In the genomic region with DNA sequence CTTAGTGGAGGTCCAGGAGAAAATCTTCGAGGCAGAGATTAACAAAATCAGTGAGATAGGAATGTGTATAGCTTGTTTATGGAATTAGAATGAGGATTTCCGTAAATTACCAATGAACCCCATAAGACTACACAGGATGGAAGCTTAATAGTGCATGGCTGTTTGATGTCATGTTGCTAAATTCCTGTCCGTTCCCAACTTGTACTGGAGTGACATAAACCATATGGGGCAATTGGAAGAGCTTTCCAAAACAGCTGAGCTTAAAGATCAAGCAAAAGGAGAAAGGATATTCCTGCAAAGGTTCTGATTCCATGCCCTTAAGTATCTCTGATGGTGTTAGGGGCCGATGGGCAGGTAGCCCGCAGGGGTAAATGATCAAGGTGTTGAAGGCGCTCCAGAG, we compare ENCODE assay signal across 19 cellular contexts. TPM values are rescaled to one million over a fixed set of nuclear protein-coding genes. Genes with fewer than 3 reads are reported as not detected.
DNase-seq lines count a peak whose midpoint lies in the region; ATAC-seq, FAIRE-seq and TF ChIP-seq lines count a peak whose summit lies in the region.
"Had no signal": no experiment of that assay in that cellular context is flagged by ENCODE, and none has a peak within 500 bp of the region (broad histone marks: within the 10 kb centered on the region; RNA-seq: fewer than 3 reads in every experiment).

No MANE protein-coding gene starts in this region.

- no peak overlapping the region for H3K4me3 Mint-ChIP-seq in CD8-positive, alpha-beta T cell
- peak overlapping the region; percentile 6 for H3K4me3 Mint-ChIP-seq in endothelial cell (ENCODE audit: unreplicated experiment)
- no peak overlapping the region for H3K4me3 Mint-ChIP-seq in stimulated activated effector memory CD8-positive, alpha-beta T cell treated with anti-CD3 and anti-CD28 coated beads, Interleukin-12 subunit alpha, Interleukin-12 subunit beta, amount 100 ng/mL, for 72 hours
- H3K4me3 Mint-ChIP-seq: B cell; CD4-positive, alpha-beta memory T cell had no signal

- no peak for TF ChIP-seq CTCF in CD8-positive, alpha-beta T cell (IDR thresholded peaks at IDR 0.05)
- no peak for TF ChIP-seq CTCF in GM12878 (IDR thresholded peaks at IDR 0.05 in 2 of 3, conservative IDR thresholded peaks at IDR 0.05 in 1 of 3; ENCODE audit: control insufficient read depth in 2 of 3, extremely low read depth in 1 of 3, insufficient read depth in 1 of 3, low read depth in 3 of 3, low read length in 3 of 3)
- TF ChIP-seq CTCF in endothelial cell (IDR thresholded peaks at IDR 0.05; ENCODE audit: unreplicated experiment), result no peak

- no peak for TF ChIP-seq RAD21 in GM12878 (IDR thresholded peaks at IDR 0.05; ENCODE audit: insufficient read depth, low read depth, low read length)

- in situ Hi-C loops in GM12878 (cut with MboI), result no loop called here

- H3K9me3 Mint-ChIP-seq in CD8-positive, alpha-beta T cell, result peaks cover 3% of the 10 kb centered on the region
- H3K9me3 Mint-ChIP-seq in endothelial cell (ENCODE audit: unreplicated experiment), result no peaks in the 10 kb centered on the region
- no peaks in the 10 kb centered on the region for H3K9me3 Mint-ChIP-seq in stimulated activated effector memory CD8-positive, alpha-beta T cell treated with anti-CD3 and anti-CD28 coated beads, Interleukin-12 subunit alpha, Interleukin-12 subunit beta, amount 100 ng/mL, for 72 hours

- H3K4me3 ChIP-seq in CD8-positive, alpha-beta T cell (ENCODE audit: low read depth, low read length), result no peak overlapping the region
- H3K4me3 ChIP-seq in GM12878, result no peak overlapping the region
- H3K4me3 ChIP-seq: GM23248 had no signal

- no peaks in the 10 kb centered on the region for H3K27me3 ChIP-seq in CD8-positive, alpha-beta T cell (ENCODE audit: insufficient read depth, low read length)
- H3K27me3 ChIP-seq in GM12878 (replicated peaks in 1 of 2; ENCODE audit: control insufficient read depth in 2 of 2, insufficient read depth in 2 of 2, low read length in 1 of 2), result no peaks in the 10 kb centered on the region

- H3K79me2 ChIP-seq in GM12878 (ENCODE audit: control insufficient read depth, insufficient read depth, low read length), result no peaks in the 10 kb centered on the region

- H3K4me2 ChIP-seq in GM12878 (ENCODE audit: control insufficient read depth, insufficient read depth), result no peak overlapping the region

- no peak for FAIRE-seq in GM12878 (lab: Jason Lieb, UNC)
- FAIRE-seq: A204.1, D721Med, H54 had no signal

- intact Hi-C loops in CD8-positive, alpha-beta T cell (cut with DNase I, micrococcal nuclease), result no loop called here
- intact Hi-C loops in GM12878 (cut with micrococcal nuclease; ENCODE audit: unreplicated experiment), result no loop called here

- peak overlapping the region; percentile 38 for H3K27ac Mint-ChIP-seq in CD8-positive, alpha-beta T cell
- H3K27ac Mint-ChIP-seq in endothelial cell (ENCODE audit: unreplicated experiment), result no peak overlapping the region
- peak overlapping the region; percentile 54 for H3K27ac Mint-ChIP-seq in stimulated activated effector memory CD8-positive, alpha-beta T cell treated with anti-CD3 and anti-CD28 coated beads, Interleukin-12 subunit alpha, Interleukin-12 subunit beta, amount 100 ng/mL, for 72 hours
- H3K27ac Mint-ChIP-seq: B cell had no signal

- RAD21 ChIA-PET in GM12878 (lab: Charles Lee; ENCODE audit: unreplicated experiment), result interaction anchor here (1.8 kb wide), 1 partner anchor 10 kb away, joined by 5 read pairs; no protein-coding TSS in a partner anchor

- WGBS in GM12878 (ENCODE audit: insufficient coverage, insufficient replicate concordance, low lambda C conversion rate, missing lambda C conversion rate), result 96% methylated on average over 6 of the region's 6 CpGs

- no peaks in the 10 kb centered on the region for H3K4me1 ChIP-seq in CD8-positive, alpha-beta T cell (ENCODE audit: insufficient read depth, low read length)
- no peaks in the 10 kb centered on the region for H3K4me1 ChIP-seq in GM12878 (ENCODE audit: control insufficient read depth, insufficient read depth, low read length)

- no peak overlapping the region for H2AFZ ChIP-seq in GM12878 (ENCODE audit: control insufficient read depth, low read depth, low read length)
- H2AFZ ChIP-seq: GM23248 had no signal

- DNase-seq in CD8-positive, alpha-beta T cell, result no peak
- DNase-seq in GM12878 (ENCODE audit: low read depth, low spot score) (no peak), endothelial cell (ENCODE audit: low spot score) (no peak), DMS153 (lab: John Stamatoyannopoulos, UW) (no peak)
- DNase-seq in stimulated activated effector memory CD8-positive, alpha-beta T cell treated with anti-CD3 and anti-CD28 coated beads, Interleukin-12 subunit alpha, Interleukin-12 subunit beta, amount 100 ng/mL, for 72 hours (ENCODE audit: low spot score in 2 of 2), result no peak
- DNase-seq: CD4-positive, alpha-beta memory T cell; COR-L47; DND-41; GDM1; GM23248 had no signal

- no peaks in the 10 kb centered on the region for H3K9me3 ChIP-seq in CD8-positive, alpha-beta T cell (ENCODE audit: low read length)
- H3K9me3 ChIP-seq in GM12878 (replicated peaks; ENCODE audit: control insufficient read depth, insufficient read depth, low read length), result no peaks in the 10 kb centered on the region; the same call in 2 of the 3 replicates

- POLR2A ChIA-PET in CD8-positive, alpha-beta T cell (lab: Charles Lee), result no interaction called here
- POLR2A ChIA-PET in GM12878 (lab: Charles Lee), result interaction anchor here (0.6 to 1.1 kb wide), 3 partner anchors 17 to 1452 kb away, joined by 3 read pairs; partner anchors contain the start of gene GLE1

- H3K36me3 ChIP-seq in CD8-positive, alpha-beta T cell (ENCODE audit: insufficient read depth, low read length), result peaks cover 46% of the 10 kb centered on the region
- peaks cover 6 to 26% of the 10 kb centered on the region in 2 experiments for H3K36me3 ChIP-seq in GM12878 (ENCODE audit: control insufficient read depth in 2 of 2, insufficient read depth in 2 of 2, low read length in 1 of 2)

- H3K4me1 Mint-ChIP-seq in CD8-positive, alpha-beta T cell (ENCODE audit: low read depth), result no peaks in the 10 kb centered on the region
- H3K4me1 Mint-ChIP-seq in endothelial cell (ENCODE audit: unreplicated experiment), result peaks cover 14% of the 10 kb centered on the region
- no peaks in the 10 kb centered on the region for H3K4me1 Mint-ChIP-seq in stimulated activated effector memory CD8-positive, alpha-beta T cell treated with anti-CD3 and anti-CD28 coated beads, Interleukin-12 subunit alpha, Interleukin-12 subunit beta, amount 100 ng/mL, for 72 hours
- H3K4me1 Mint-ChIP-seq: B cell had no signal

- TF ChIP-seq EP300 in GM12878 (IDR thresholded peaks at IDR 0.05; ENCODE audit: borderline replicate concordance in 1 of 2, control insufficient read depth in 1 of 2, low read depth in 2 of 2, low read length in 2 of 2), result no peak

- H3K27me3 Mint-ChIP-seq in CD8-positive, alpha-beta T cell (ENCODE audit: low read depth), result no peaks in the 10 kb centered on the region
- no peaks in the 10 kb centered on the region for H3K27me3 Mint-ChIP-seq in endothelial cell (ENCODE audit: unreplicated experiment)
- H3K27me3 Mint-ChIP-seq: B cell; CD4-positive, alpha-beta memory T cell had no signal

- H3K36me3 Mint-ChIP-seq in CD8-positive, alpha-beta T cell, result peaks cover 70% of the 10 kb centered on the region
- peaks cover 43% of the 10 kb centered on the region for H3K36me3 Mint-ChIP-seq in endothelial cell (ENCODE audit: low read depth, unreplicated experiment)
- H3K36me3 Mint-ChIP-seq in stimulated activated effector memory CD8-positive, alpha-beta T cell treated with anti-CD3 and anti-CD28 coated beads, Interleukin-12 subunit alpha, Interleukin-12 subunit beta, amount 100 ng/mL, for 72 hours, result peaks cover 96% of the 10 kb centered on the region

- CTCF ChIA-PET in CD8-positive, alpha-beta T cell (lab: Charles Lee), result interaction anchor here (1.1 kb wide), 1 partner anchor 17 kb away, joined by 3 read pairs; no protein-coding TSS in a partner anchor
- CTCF ChIA-PET in GM12878 (lab: Yijun Ruan, JAX), result no interaction called here

- BruUV-seq in GM12878 (replicated peaks; lab: Mats Ljungman, UMichigan), result TSS peak; percentile 21

- no peak for TF ChIP-seq POLR2A in GM12878 (IDR thresholded peaks at IDR 0.05; ENCODE audit: low read depth, low read length)

- SMC1A ChIA-PET in GM12878 (lab: Charles Lee; ENCODE audit: uncharacterized antibody, unreplicated experiment), result interaction anchor here (0.6 to 1.2 kb wide), 3 partner anchors 34 to 244 kb away, joined by 3 read pairs; no protein-coding TSS in a partner anchor

- ATAC-seq in CD8-positive, alpha-beta T cell, result no peak
- no peak for ATAC-seq in GM12878
- no peak for ATAC-seq in stimulated activated effector memory CD8-positive, alpha-beta T cell treated with anti-CD3 and anti-CD28 coated beads, Interleukin-12 subunit alpha, Interleukin-12 subunit beta, amount 100 ng/mL, for 72 hours
- ATAC-seq in HG03159 (IDR thresholded peaks at IDR 0.05; ENCODE audit: unreplicated experiment), result no peak
- no peak for ATAC-seq in GM19397 (IDR thresholded peaks at IDR 0.05; ENCODE audit: unreplicated experiment)
- ATAC-seq: HCT116 had no signal

- no peaks in the 10 kb centered on the region for H4K20me1 ChIP-seq in GM12878 (ENCODE audit: control insufficient read depth, insufficient read depth)

- no peak overlapping the region for H3K9ac ChIP-seq in GM12878 (ENCODE audit: control insufficient read depth, insufficient read depth, low read length)
- H3K9ac ChIP-seq: GM23248 had no signal

- no peak overlapping the region for H3K27ac ChIP-seq in CD8-positive, alpha-beta T cell (ENCODE audit: low read depth, low read length)
- H3K27ac ChIP-seq in GM12878 (ENCODE audit: control insufficient read depth, insufficient read depth), result no peak overlapping the region
- H3K27ac ChIP-seq: C4-2B, GM23248, HL-60 had no signal

RNA-seq across cellular contexts. Expression of gene GLE1, which starts 17.4 kb away (rescaled TPM):
- 1 to 10 TPM; 6.6 to 8.5 TPM for total RNA-seq in CD8-positive, alpha-beta T cell
- 23.3 and 25.1 TPM in 2 replicates for total RNA-seq in GM12878 (2013; cell fraction: nucleolus; rRNA removed)
- total RNA-seq in GM12878 (2014; rRNA removed), result 37.7 and 40.1 TPM in 2 replicates
- 35.7 and 37.7 TPM in 2 replicates for total RNA-seq in GM12878 (2014; rRNA removed; fragmentation: Illumina TruSeq; extraction: Trizol)
- 36.9 and 37.2 TPM in 2 replicates for total RNA-seq in GM12878 (2021)
- 17.1 TPM for polyA plus RNA-seq in GM12878 (2011; ENCODE audit: low read depth)
- 52.0 and 63.5 TPM in 2 replicates for polyA plus RNA-seq in GM12878 (2011; rRNA removed)
- 40.5 and 42.8 TPM in 2 replicates for polyA plus RNA-seq in GM12878 (2011; cell fraction: cytosol; rRNA removed)
- 31.9 and 34.2 TPM in 2 replicates for polyA plus RNA-seq in GM12878 (2011; cell fraction: nucleus; rRNA removed)
- 20.7 and 26.9 TPM in 2 replicates for polyA plus RNA-seq in GM12878 (2012)
- polyA plus RNA-seq in GM12878 (2014; fragmentation: Illumina TruSeq; extraction: Trizol), result 38.4 and 38.5 TPM in 2 replicates
- polyA plus RNA-seq in GM12878 (2014; fragmentation: Nextera tagmentation; extraction: Ambion mirVana), result 10 to 100 TPM; 17.4 to 18.6 TPM
- 26.8 and 30.3 TPM in 2 replicates for polyA plus RNA-seq in GM12878 (2014; rRNA removed)
- polyA plus RNA-seq in GM12878 (2016; fragmentation: Nextera tagmentation; extraction: Ambion mirVana), result 10 to 100 TPM; 49.0 to 49.1 TPM
- polyA minus RNA-seq in GM12878 (2011; rRNA and poly(A)+ RNA removed), result 58.7 and 72.1 TPM in 2 replicates
- 23.6 and 30.2 TPM in 2 replicates for polyA minus RNA-seq in GM12878 (2011; cell fraction: cytosol; rRNA and poly(A)+ RNA removed)
- 8.0 and 13.6 TPM in 2 replicates for polyA minus RNA-seq in GM12878 (2011; cell fraction: nucleus; rRNA and poly(A)+ RNA removed)
- 17.5 TPM for total RNA-seq in endothelial cell (ENCODE audit: unreplicated experiment)

RNA-seq across cellular contexts. Expression of gene SPTAN1, which starts 30.4 kb away (rescaled TPM):
- 100 to 1,000 TPM; 299 to 332 TPM for total RNA-seq in CD8-positive, alpha-beta T cell
- total RNA-seq in GM12878 (2013; cell fraction: nucleolus; rRNA removed), result 455 and 507 TPM in 2 replicates
- total RNA-seq in GM12878 (2014; rRNA removed), result 117 and 149 TPM in 2 replicates
- 72.8 and 76.4 TPM in 2 replicates for total RNA-seq in GM12878 (2014; rRNA removed; fragmentation: Illumina TruSeq; extraction: Trizol)
- total RNA-seq in GM12878 (2021), result 151 and 156 TPM in 2 replicates
- 62.4 TPM for polyA plus RNA-seq in GM12878 (2011; ENCODE audit: low read depth)
- 77.5 and 123 TPM in 2 replicates for polyA plus RNA-seq in GM12878 (2011; rRNA removed)
- polyA plus RNA-seq in GM12878 (2011; cell fraction: cytosol; rRNA removed), result 175 and 179 TPM in 2 replicates
- polyA plus RNA-seq in GM12878 (2011; cell fraction: nucleus; rRNA removed), result 662 and 1,244 TPM in 2 replicates
- 83.4 and 103 TPM in 2 replicates for polyA plus RNA-seq in GM12878 (2012)
- polyA plus RNA-seq in GM12878 (2014; fragmentation: Illumina TruSeq; extraction: Trizol), result 52.9 and 70.9 TPM in 2 replicates
- 10 to 100 TPM; 18.7 to 46.9 TPM for polyA plus RNA-seq in GM12878 (2014; fragmentation: Nextera tagmentation; extraction: Ambion mirVana)
- 104 and 116 TPM in 2 replicates for polyA plus RNA-seq in GM12878 (2014; rRNA removed)
- 10 to 100 TPM; 65.0 to 66.1 TPM for polyA plus RNA-seq in GM12878 (2016; fragmentation: Nextera tagmentation; extraction: Ambion mirVana)
- 228 and 314 TPM in 2 replicates for polyA minus RNA-seq in GM12878 (2011; rRNA and poly(A)+ RNA removed)
- polyA minus RNA-seq in GM12878 (2011; cell fraction: cytosol; rRNA and poly(A)+ RNA removed), result 87.0 and 88.2 TPM in 2 replicates
- polyA minus RNA-seq in GM12878 (2011; cell fraction: nucleus; rRNA and poly(A)+ RNA removed), result 230 and 517 TPM in 2 replicates
- total RNA-seq in endothelial cell (ENCODE audit: unreplicated experiment), result 810 TPM
